ENCODE assay signal across 18 cellular contexts in genomic region chr2:168363382-168364092, GRCh38.
DNase-seq lines count a peak whose midpoint lies in the region; ATAC-seq, FAIRE-seq and TF ChIP-seq lines count a peak whose summit lies in the region.
"Had no signal": no experiment of that assay in that cellular context is flagged by ENCODE, and none has a peak within 500 bp of the region (broad histone marks: within the 10 kb centered on the region; RNA-seq: fewer than 3 reads in every experiment).

No MANE protein-coding gene starts in this region.

- TF ChIP-seq POLR2A in GM12878 (IDR thresholded peaks at IDR 0.05; ENCODE audit: low read depth, low read length), result no peak

- no peaks in the 10 kb centered on the region for H3K36me3 Mint-ChIP-seq in HFFc6 (ENCODE audit: low read depth)

- TF ChIP-seq CTCF in GM12878 (IDR thresholded peaks at IDR 0.05 in 2 of 3, conservative IDR thresholded peaks at IDR 0.05 in 1 of 3; ENCODE audit: control insufficient read depth in 2 of 3, extremely low read depth in 1 of 3, insufficient read depth in 1 of 3, low read depth in 3 of 3, low read length in 3 of 3) (no peak), foreskin keratinocyte (conservative IDR thresholded peaks at IDR 0.05) (no peak), HFFc6 (IDR thresholded peaks at IDR 0.05) (no peak)

- H3F3A ChIP-seq in GM23248 (ENCODE audit: insufficient read depth), result no peaks in the 10 kb centered on the region

- H3K4me1 ChIP-seq in Karpas-422 (ENCODE audit: low read length) (no peaks in the 10 kb centered on the region), GM12878 (ENCODE audit: control insufficient read depth, insufficient read depth, low read length) (no peaks in the 10 kb centered on the region), foreskin keratinocyte (no peaks in the 10 kb centered on the region), GM23248 (ENCODE audit: insufficient read depth) (no peaks in the 10 kb centered on the region)

- CTCF ChIA-PET in GM12878 (lab: Yijun Ruan, JAX), result interaction anchor here (0.6 kb wide), 1 partner anchor 374 kb away, joined by 3 read pairs; no protein-coding TSS in a partner anchor

- peak; percentile 55 for DNase-seq in Karpas-422
- DNase-seq in GM12878 (ENCODE audit: low read depth, low spot score), result no peak
- DNase-seq in foreskin keratinocyte, result no peak
- DNase-seq in Right ventricle myocardium superior, result no peak
- no peak for DNase-seq in GM23248
- DNase-seq in HFFc6, result no peak
- DNase-seq: activated CD4-positive, alpha-beta T cell treated with anti-CD3 and anti-CD28 coated beads, Interleukin-2, amount 50 U/mL, for 48 hours; amniotic stem cell; immature natural killer cell; Kasumi-1; NCI-H2081; NCI-H748 treated with DMSO at 0.1 percent for 48 hours; SHP77 had no signal

- H2AFZ ChIP-seq in Karpas-422 (ENCODE audit: low read length) (no peak overlapping the region), GM12878 (ENCODE audit: control insufficient read depth, low read depth, low read length) (no peak overlapping the region), GM23248 (no peak overlapping the region)

- no peaks in the 10 kb centered on the region for H3K79me2 ChIP-seq in Karpas-422 (ENCODE audit: low read length)
- H3K79me2 ChIP-seq in GM12878 (ENCODE audit: control insufficient read depth, insufficient read depth, low read length), result no peaks in the 10 kb centered on the region
- no peaks in the 10 kb centered on the region for H3K79me2 ChIP-seq in GM23248 (ENCODE audit: insufficient read depth)

- TF ChIP-seq EP300 in GM12878 (IDR thresholded peaks at IDR 0.05; ENCODE audit: borderline replicate concordance in 1 of 2, control insufficient read depth in 1 of 2, low read depth in 2 of 2, low read length in 2 of 2), result no peak

- no peaks in the 10 kb centered on the region for H3K9me3 ChIP-seq in Karpas-422 (ENCODE audit: low read length)
- H3K9me3 ChIP-seq in GM12878 (replicated peaks; ENCODE audit: control insufficient read depth, insufficient read depth, low read length), result no peaks in the 10 kb centered on the region; the same call in 2 of the 3 replicates
- H3K9me3 ChIP-seq in GM23248 (ENCODE audit: low read depth), result no peaks in the 10 kb centered on the region

- WGBS in GM12878 (ENCODE audit: insufficient coverage, insufficient replicate concordance, low lambda C conversion rate, missing lambda C conversion rate), result 78% methylated on average over 4 of the region's 4 CpGs
- 59 to 66% methylated on average over 4 of the region's 4 CpGs for WGBS in GM23248 (ENCODE audit: low coverage in 1 of 2, low lambda C conversion rate in 2 of 2, missing lambda C conversion rate in 2 of 2), 2 experiments

- no peak overlapping the region for H3K9ac ChIP-seq in Karpas-422 (ENCODE audit: low read length)
- no peak overlapping the region for H3K9ac ChIP-seq in GM12878 (ENCODE audit: control insufficient read depth, insufficient read depth, low read length)
- no peak overlapping the region for H3K9ac ChIP-seq in GM23248

- intact Hi-C loops in GM12878 (cut with micrococcal nuclease; ENCODE audit: unreplicated experiment) (no loop called here), Right ventricle myocardium superior (cut with DNase I) (no loop called here)

- no peak overlapping the region for H3K27ac Mint-ChIP-seq in HFFc6
- H3K27ac Mint-ChIP-seq: immature natural killer cell; stimulated activated naive CD8-positive, alpha-beta T cell treated with anti-CD3 and anti-CD28 coated beads, Interleukin-15, Interleukin-2, amounts not matched to agents 100 ng/mL and 50 ng/mL, for 24 hours had no signal

- no TSS peak for BruUV-seq in GM12878 (replicated peaks; lab: Mats Ljungman, UMichigan)

- RAD21 ChIA-PET in GM12878 (lab: Charles Lee; ENCODE audit: unreplicated experiment), result no interaction called here

- TF ChIP-seq RAD21 in GM12878 (IDR thresholded peaks at IDR 0.05; ENCODE audit: insufficient read depth, low read depth, low read length), result no peak

- H3K27me3 Mint-ChIP-seq in HFFc6 (ENCODE audit: insufficient read depth), result peaks cover 6% of the 10 kb centered on the region; the same call in 1 of the 2 replicates
- H3K27me3 Mint-ChIP-seq: stimulated activated naive CD8-positive, alpha-beta T cell treated with anti-CD3 and anti-CD28 coated beads, Interleukin-15, Interleukin-2, amounts not matched to agents 100 ng/mL and 50 ng/mL, for 24 hours had no signal

- no peak overlapping the region for H3K27ac ChIP-seq in Karpas-422 (ENCODE audit: low read length)
- no peak overlapping the region for H3K27ac ChIP-seq in GM12878 (ENCODE audit: control insufficient read depth, insufficient read depth)
- H3K27ac ChIP-seq in foreskin keratinocyte, result no peak overlapping the region
- H3K27ac ChIP-seq in GM23248, result no peak overlapping the region

- H4K20me1 ChIP-seq in Karpas-422 (ENCODE audit: insufficient read depth, low read depth, low read length), result no peaks in the 10 kb centered on the region
- H4K20me1 ChIP-seq in GM12878 (ENCODE audit: control insufficient read depth, insufficient read depth), result no peaks in the 10 kb centered on the region
- H4K20me1 ChIP-seq in GM23248 (ENCODE audit: insufficient read depth), result no peaks in the 10 kb centered on the region

- no peaks in the 10 kb centered on the region for H3K4me1 Mint-ChIP-seq in HFFc6 (ENCODE audit: low read depth)

- H3K4me2 ChIP-seq in Karpas-422 (ENCODE audit: low read depth, low read length, poor library complexity, severe bottlenecking) (no peak overlapping the region), GM12878 (ENCODE audit: control insufficient read depth, insufficient read depth) (no peak overlapping the region), GM23248 (ENCODE audit: unreplicated experiment) (no peak overlapping the region)

- H3K9me2 ChIP-seq in Karpas-422 (replicated peaks; ENCODE audit: insufficient read depth, low read length) (no peaks in the 10 kb centered on the region), GM23248 (ENCODE audit: insufficient read depth) (no peaks in the 10 kb centered on the region)

- ATAC-seq in GM18511 (IDR thresholded peaks at IDR 0.05; ENCODE audit: unreplicated experiment) (peak; percentile 82), GM21786 (IDR thresholded peaks at IDR 0.05; ENCODE audit: unreplicated experiment) (peak; percentile 80), GM12878 (peak; percentile 90), foreskin keratinocyte (no peak), Right ventricle myocardium superior (ENCODE audit: poor library complexity) (no peak)

- H3K4me3 ChIP-seq in Karpas-422 (ENCODE audit: low read length) (no peak overlapping the region), GM12878 (no peak overlapping the region), GM23248 (no peak overlapping the region)

- no peaks in the 10 kb centered on the region for H3K27me3 ChIP-seq in Karpas-422 (ENCODE audit: low read length)
- H3K27me3 ChIP-seq in GM12878 (replicated peaks in 1 of 2; ENCODE audit: control insufficient read depth in 2 of 2, insufficient read depth in 2 of 2, low read length in 1 of 2), result no peaks in the 10 kb centered on the region
- no peaks in the 10 kb centered on the region for H3K27me3 ChIP-seq in foreskin keratinocyte
- H3K27me3 ChIP-seq in GM23248 (replicated peaks; ENCODE audit: insufficient read depth), result no peaks in the 10 kb centered on the region

- no peaks in the 10 kb centered on the region for H3K36me3 ChIP-seq in Karpas-422 (ENCODE audit: insufficient read depth, low read length)
- H3K36me3 ChIP-seq in GM12878 (ENCODE audit: control insufficient read depth in 2 of 2, insufficient read depth in 2 of 2, low read length in 1 of 2), result no peaks in the 10 kb centered on the region
- no peaks in the 10 kb centered on the region for H3K36me3 ChIP-seq in GM23248 (ENCODE audit: low read depth)

- no peak overlapping the region for H3K4me3 Mint-ChIP-seq in HFFc6
- H3K4me3 Mint-ChIP-seq: immature natural killer cell; stimulated activated naive CD8-positive, alpha-beta T cell treated with anti-CD3 and anti-CD28 coated beads, Interleukin-15, Interleukin-2, amounts not matched to agents 100 ng/mL and 50 ng/mL, for 24 hours had no signal

- FAIRE-seq in GM12878 (lab: Jason Lieb, UNC), result no peak
- FAIRE-seq: endothelial cell of umbilical vein, G401.6 had no signal

- H3K9me3 Mint-ChIP-seq in HFFc6, result no peaks in the 10 kb centered on the region
- H3K9me3 Mint-ChIP-seq: stimulated activated naive CD8-positive, alpha-beta T cell treated with anti-CD3 and anti-CD28 coated beads, Interleukin-15, Interleukin-2, amounts not matched to agents 100 ng/mL and 50 ng/mL, for 24 hours had no signal

- SMC1A ChIA-PET in GM12878 (lab: Charles Lee; ENCODE audit: uncharacterized antibody, unreplicated experiment), result interaction anchor here (0.6 kb wide), 1 partner anchor 25 kb away, joined by 3 read pairs; no protein-coding TSS in a partner anchor

- in situ Hi-C loops in GM12878 (cut with MboI), result no loop called here
- in situ Hi-C loops in GM23248 (cut with MboI), result no loop called here

- POLR2A ChIA-PET in GM12878 (lab: Charles Lee), result no interaction called here

TF ChIP-seq in GM12878, 131 proteins besides CTCF, POLR2A, EP300 and RAD21:
- peak; percentile 78 for TF ChIP-seq SPI1 (IDR thresholded peaks at IDR 0.05; ENCODE audit: borderline replicate concordance, insufficient read depth, low read depth, low read length)
- TF ChIP-seq HDGF (IDR thresholded peaks at IDR 0.05), result no peak
- no peak for TF ChIP-seq MLLT1 (IDR thresholded peaks at IDR 0.05)
- TF ChIP-seq RUNX3 (IDR thresholded peaks at IDR 0.05; ENCODE audit: low read length), result peak; percentile 73
- no peak for TF ChIP-seq LARP7 (IDR thresholded peaks at IDR 0.05)
TF ChIP-seq in GM12878: peak in this region for 2.

Comparison
In these comparisons a context has a peak if more than half of its experiments do, and no peak if none do; other contexts are left out.
1. ATAC-seq: peak in GM18511 (single experiment), GM21786 (single experiment) and GM12878 (single experiment); none in foreskin keratinocyte (single experiment) and Right ventricle myocardium superior (single experiment).